8 cellular contexts compared by ENCODE assay signal in genomic region chr1:224433671-224434446, GRCh38. TPM values are rescaled to one million over a fixed set of nuclear protein-coding genes. Genes with fewer than 3 reads are reported as not detected.
A peak's percentile ranks its signal among the peaks of the same experiment; 100 is the strongest.
DNase-seq lines count a peak whose midpoint lies in the region; ATAC-seq and TF ChIP-seq lines count a peak whose summit lies in the region.

No MANE protein-coding gene starts in this region.

- no peaks in the 10 kb centered on the region for H3K9me3 Mint-ChIP-seq in endothelial cell (ENCODE audit: unreplicated experiment)

- H3K4me3 Mint-ChIP-seq in endothelial cell (ENCODE audit: unreplicated experiment): peak overlapping the region; percentile 100

- no peak for TF ChIP-seq CTCF in endothelial cell (IDR thresholded peaks at IDR 0.05; ENCODE audit: unreplicated experiment)

- H3K36me3 ChIP-seq in ES-I3 (ENCODE audit: insufficient read depth, low read length): peaks cover 6% of the 10 kb centered on the region; the same call in 1 of the 2 replicates
- peaks cover 0 to 7% (median 0%) of the 10 kb centered on the region in 5 donors for H3K36me3 ChIP-seq in subcutaneous abdominal adipose tissue (ENCODE audit: control insufficient read depth in 5 of 5, insufficient read depth in 5 of 5, low read length in 5 of 5)

- H3K4me3 ChIP-seq in mononuclear cell (ENCODE audit: low read length) (peak overlapping the region; percentile 61), subcutaneous abdominal adipose tissue (ENCODE audit: low read depth in 1 of 5, low read length in 5 of 5) (peak overlapping the region; percentile 71 to 95 (median 86))

- H3K27me3 ChIP-seq in mononuclear cell (ENCODE audit: insufficient read depth, low read length): no peaks in the 10 kb centered on the region
- H3K27me3 ChIP-seq in subcutaneous abdominal adipose tissue (ENCODE audit: control insufficient read depth in 5 of 5, insufficient read depth in 4 of 5, low read length in 5 of 5): no peaks in the 10 kb centered on the region

- H3K4me1 ChIP-seq in ES-I3 (ENCODE audit: insufficient read depth, low read length): peaks cover 14% of the 10 kb centered on the region
- H3K4me1 ChIP-seq in mononuclear cell (ENCODE audit: insufficient read depth, low read length): peaks cover 39% of the 10 kb centered on the region
- H3K4me1 ChIP-seq in subcutaneous abdominal adipose tissue (ENCODE audit: control insufficient read depth in 5 of 5, insufficient read depth in 5 of 5, low read length in 5 of 5): peaks cover 6 to 56% (median 47%) of the 10 kb centered on the region in 5 donors

- peaks cover 19% of the 10 kb centered on the region for H3K36me3 Mint-ChIP-seq in endothelial cell (ENCODE audit: low read depth, unreplicated experiment)

- H3K27ac Mint-ChIP-seq in endothelial cell (ENCODE audit: unreplicated experiment): peak overlapping the region; percentile 96

- H3K9me3 ChIP-seq in ES-I3 (ENCODE audit: control insufficient read depth, insufficient read depth, low read length) (no peaks in the 10 kb centered on the region), mononuclear cell (ENCODE audit: low read depth, low read length) (no peaks in the 10 kb centered on the region), subcutaneous abdominal adipose tissue (ENCODE audit: control insufficient read depth in 5 of 5, low read length in 5 of 5) (no peaks in the 10 kb centered on the region)

- peaks cover 19% of the 10 kb centered on the region for H3K27me3 Mint-ChIP-seq in endothelial cell (ENCODE audit: unreplicated experiment)

- H3K9ac ChIP-seq in ES-I3 (ENCODE audit: low read depth, low read length) (peak overlapping the region; percentile 61), subcutaneous abdominal adipose tissue (ENCODE audit: low read length in 5 of 5) (peak overlapping the region; percentile 40 to 93 (median 86))

- no peak for ATAC-seq in HG02938 (IDR thresholded peaks at IDR 0.05; ENCODE audit: unreplicated experiment)

- peak; percentile 30 for DNase-seq in M059J (ENCODE audit: low read depth)
- DNase-seq in activated CD8-positive, alpha-beta memory T cell treated with anti-CD3 and anti-CD28 coated beads, Interleukin-2, amount 50 U/mL, for 4 hours: peak; percentile 51
- peak; percentile 50 for DNase-seq in endothelial cell (ENCODE audit: low spot score)
- DNase-seq in DMS153 treated with DMSO at 0.1 percent for 48 hours (lab: John Stamatoyannopoulos, UW; ENCODE audit: unreplicated experiment): no peak

- H3K27ac ChIP-seq in subcutaneous abdominal adipose tissue (ENCODE audit: low read depth, low read length): peak overlapping the region; percentile 89

- H3K4me1 Mint-ChIP-seq in endothelial cell (ENCODE audit: unreplicated experiment): peaks cover 36% of the 10 kb centered on the region

RNA-seq across cellular contexts. Expression of gene WDR26, which starts 0.7 kb away (rescaled TPM):
- total RNA-seq in M059J (2014; rRNA removed; shearing (Covaris generic)): 37.9 and 58.6 TPM in 2 replicates
- total RNA-seq in endothelial cell (ENCODE audit: unreplicated experiment) (126 TPM), mononuclear cell (170 TPM)
